16 cellular contexts compared by ENCODE assay signal in the genomic region with DNA sequence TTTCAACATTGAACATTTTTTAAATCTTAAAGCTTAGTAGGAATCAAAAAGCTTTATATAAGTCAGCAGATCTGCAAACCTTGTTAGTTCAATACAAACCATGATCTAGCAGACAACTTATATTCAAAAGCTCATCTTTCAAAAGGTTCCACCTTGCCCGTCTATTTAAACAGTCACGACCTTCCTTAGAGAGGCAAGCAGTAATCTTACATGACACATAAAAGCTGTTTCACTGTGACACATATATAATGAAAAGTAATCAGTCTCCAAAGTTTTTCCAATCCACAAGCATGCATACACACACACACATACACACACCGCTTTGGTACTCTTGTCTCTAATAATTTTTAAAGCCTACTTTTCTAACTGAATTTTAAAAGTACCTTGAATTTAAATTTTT. TPM values are rescaled to one million over a fixed set of nuclear protein-coding genes. Genes with fewer than 3 reads are reported as not detected.
DNase-seq lines count a peak whose midpoint lies in the region; ATAC-seq, FAIRE-seq and TF ChIP-seq lines count a peak whose summit lies in the region.
"Had no signal": no experiment of that assay in that cellular context is flagged by ENCODE, and none has a peak within 500 bp of the region (broad histone marks: within the 10 kb centered on the region; RNA-seq: fewer than 3 reads in every experiment).

No MANE protein-coding gene starts in this region.

- no peak overlapping the region for H3K4me3 Mint-ChIP-seq in CD4-positive, CD25-positive, alpha-beta regulatory T cell
- H3K4me3 Mint-ChIP-seq in HFFc6: peak overlapping the region; percentile 52

- peaks cover 0 to 3% (median 0%) of the 10 kb centered on the region in 7 donors for H3K9me3 Mint-ChIP-seq in CD4-positive, CD25-positive, alpha-beta regulatory T cell
- peaks cover 3% of the 10 kb centered on the region; the same call in 1 of the 2 replicates for H3K9me3 Mint-ChIP-seq in HFFc6

- H3K27me3 Mint-ChIP-seq in CD4-positive, CD25-positive, alpha-beta regulatory T cell: no peaks in the 10 kb centered on the region
- no peaks in the 10 kb centered on the region for H3K27me3 Mint-ChIP-seq in HFFc6 (ENCODE audit: insufficient read depth)

- peaks cover 37% of the 10 kb centered on the region for H3K36me3 Mint-ChIP-seq in CD4-positive, CD25-positive, alpha-beta regulatory T cell
- H3K36me3 Mint-ChIP-seq in HFFc6 (ENCODE audit: low read depth): peaks cover 14% of the 10 kb centered on the region

- no peak for DNase-seq in CD4-positive, CD25-positive, alpha-beta regulatory T cell
- peak; percentile 33 for DNase-seq in HFFc6
- DNase-seq: glutamatergic neuron, islet precursor cell, KBM-7, NCI-H1436, trophoblast cell had no signal

- no peaks in the 10 kb centered on the region for H3K4me1 ChIP-seq in CD4-positive, CD25-positive, alpha-beta regulatory T cell (ENCODE audit: control insufficient read depth, insufficient read depth, low read length, poor library complexity, severe bottlenecking)
- peaks cover 67 to 74% of the 10 kb centered on the region in 2 experiments for H3K4me1 ChIP-seq in neutrophil (ENCODE audit: control insufficient read depth in 1 of 2, insufficient read depth in 1 of 2, low read depth in 1 of 2, low read length in 1 of 2)

- FAIRE-seq in colon (lab: Jason Lieb, UNC): peak; percentile 10
- FAIRE-seq: GM12891 had no signal

- H3K4me1 Mint-ChIP-seq in CD4-positive, CD25-positive, alpha-beta regulatory T cell: peaks cover 8 to 29% (median 14%) of the 10 kb centered on the region in 4 donors
- peaks cover 38% of the 10 kb centered on the region for H3K4me1 Mint-ChIP-seq in HFFc6 (ENCODE audit: low read depth)

- H3K27ac Mint-ChIP-seq in CD4-positive, CD25-positive, alpha-beta regulatory T cell: peak overlapping the region; percentile 21 to 35 (median 29)
- peak overlapping the region; percentile 77 for H3K27ac Mint-ChIP-seq in HFFc6

- TF ChIP-seq CTCF in HFFc6 (IDR thresholded peaks at IDR 0.05): no peak
- TF ChIP-seq CTCF in neutrophil (IDR thresholded peaks at IDR 0.05): no peak

- H3K27ac ChIP-seq in CD4-positive, CD25-positive, alpha-beta regulatory T cell (ENCODE audit: insufficient read depth, low read length, poor library complexity, severe bottlenecking): no peak overlapping the region
- peak overlapping the region; percentile 63 for H3K27ac ChIP-seq in neutrophil
- H3K27ac ChIP-seq: VCaP had no signal

- H3K9me3 ChIP-seq in CD4-positive, CD25-positive, alpha-beta regulatory T cell (ENCODE audit: control insufficient read depth in 2 of 2, low read length in 2 of 2): no peaks in the 10 kb centered on the region
- H3K9me3 ChIP-seq in neutrophil: peaks cover 28% of the 10 kb centered on the region

- H3K4me3 ChIP-seq in CD4-positive, CD25-positive, alpha-beta regulatory T cell (ENCODE audit: low read depth, low read length): no peak overlapping the region
- peak overlapping the region in 1 of 2 experiments; percentile 21 for H3K4me3 ChIP-seq in neutrophil (ENCODE audit: low read depth in 1 of 2, low read length in 1 of 2)
- H3K4me3 ChIP-seq: BLaER1 treated with 17β-estradiol and CSF1 and Interleukin-3, amounts not matched to agents 10 nM and 100 nM had no signal

- no peaks in the 10 kb centered on the region for H3K27me3 ChIP-seq in CD4-positive, CD25-positive, alpha-beta regulatory T cell (ENCODE audit: control insufficient read depth, insufficient read depth, low read length)
- no peaks in the 10 kb centered on the region for H3K27me3 ChIP-seq in neutrophil
- H3K27me3 ChIP-seq: BLaER1 treated with 17β-estradiol and CSF1 and Interleukin-3, amounts not matched to agents 10 nM and 100 nM had no signal

- ATAC-seq in CD4-positive, CD25-positive, alpha-beta regulatory T cell (ENCODE audit: low read depth in 2 of 2): no peak
- ATAC-seq in HG02678 (IDR thresholded peaks at IDR 0.05; ENCODE audit: unreplicated experiment) (no peak), HG02981 (IDR thresholded peaks at IDR 0.05; ENCODE audit: unreplicated experiment) (no peak), HG03159 (IDR thresholded peaks at IDR 0.05; ENCODE audit: unreplicated experiment) (no peak)
- ATAC-seq: SK-N-SH treated with all-trans-retinoic acid at 6 μM for 48 hours had no signal

- peaks cover 57% of the 10 kb centered on the region for H3K36me3 ChIP-seq in CD4-positive, CD25-positive, alpha-beta regulatory T cell (ENCODE audit: control insufficient read depth, insufficient read depth, low read length)
- H3K36me3 ChIP-seq in neutrophil: peaks cover 85% of the 10 kb centered on the region

RNA-seq across cellular contexts. Expression of a gene that starts 12.9 kb away (rescaled TPM):
- total RNA-seq in CD4-positive, CD25-positive, alpha-beta regulatory T cell: 187 TPM
- polyA plus RNA-seq in CD4-positive, CD25-positive, alpha-beta regulatory T cell: 100 to 1,000 TPM; 112 to 144 (median 136) TPM
- total RNA-seq in HFFc6 (2021; fragmentation: NEBNext Ultra II Directional; extraction: Animal tissue kit (Norgen Biotek cat#: 25700)): 10 to 100 TPM; 73.2 to 87.6 (median 75.3) TPM

RNA-seq across cellular contexts. Expression of a gene that starts 47.2 kb away (rescaled TPM):
- total RNA-seq in CD4-positive, CD25-positive, alpha-beta regulatory T cell: 177 TPM
- 100 to 1,000 TPM; 145 to 155 (median 150) TPM for polyA plus RNA-seq in CD4-positive, CD25-positive, alpha-beta regulatory T cell
- 10 to 100 TPM; 64.0 to 73.5 (median 68.7) TPM for total RNA-seq in HFFc6 (2021; fragmentation: NEBNext Ultra II Directional; extraction: Animal tissue kit (Norgen Biotek cat#: 25700))
